10 cellular contexts compared by ENCODE assay signal in the genomic region with DNA sequence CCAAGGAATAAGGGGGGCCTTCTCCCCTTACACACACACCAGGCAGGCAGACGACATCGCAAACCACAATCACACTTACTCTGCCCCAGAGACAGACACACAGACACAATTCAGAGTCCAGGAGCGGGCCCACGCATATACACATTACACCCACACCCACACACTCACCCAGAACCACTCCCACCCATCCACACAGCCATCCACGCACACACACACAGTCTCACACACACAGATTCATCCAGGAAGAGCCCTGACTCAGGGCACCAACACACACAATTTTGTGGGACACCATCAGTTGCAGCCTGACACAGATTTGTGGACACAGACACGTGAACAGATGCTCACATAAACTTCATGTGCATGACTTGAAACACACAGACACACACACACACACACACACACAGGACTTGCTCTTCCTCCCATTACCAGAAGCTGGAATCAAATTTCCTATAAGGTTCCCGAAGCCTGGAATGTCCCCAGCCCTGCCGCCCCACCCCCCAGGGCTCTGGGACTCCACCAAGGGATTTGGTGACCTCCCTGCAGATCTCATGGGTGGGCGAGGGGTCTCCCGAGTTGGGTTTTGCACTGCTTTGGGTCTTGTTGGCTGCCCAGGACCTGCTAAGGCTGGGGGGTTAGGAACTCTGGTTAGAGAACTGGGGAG. TPM values are rescaled to one million over a fixed set of nuclear protein-coding genes. Genes with fewer than 3 reads are reported as not detected.
DNase-seq lines count a peak whose midpoint lies in the region; TF ChIP-seq lines count a peak whose summit lies in the region.
"Had no signal": no experiment of that assay in that cellular context is flagged by ENCODE, and none has a peak within 500 bp of the region (broad histone marks: within the 10 kb centered on the region; RNA-seq: fewer than 3 reads in every experiment).

No MANE protein-coding gene starts in this region.

- peaks cover 24% of the 10 kb centered on the region for H3K4me1 Mint-ChIP-seq in HFFc6 (ENCODE audit: low read depth)

- peak; percentile 43 for DNase-seq in HFFc6
- peak; percentile 52 for DNase-seq in choroid plexus epithelial cell (ENCODE audit: low read depth)
- DNase-seq in renal cortical epithelial cell (ENCODE audit: low read depth): peak; percentile 18
- no peak for DNase-seq in activated CD8-positive, alpha-beta memory T cell treated with anti-CD3 and anti-CD28 coated beads for 24 hours
- no peak for DNase-seq in NCI-H82 (lab: John Stamatoyannopoulos, UW)
- no peak for DNase-seq in effector memory CD4-positive, alpha-beta T cell
- DNase-seq in NCI-H345 treated with DMSO at 0.1 percent for 48 hours (lab: John Stamatoyannopoulos, UW; ENCODE audit: unreplicated experiment): no peak
- DNase-seq: activated CD4-positive, CD25-positive, alpha-beta regulatory T cell; NCI-H524 had no signal

- H3K27me3 Mint-ChIP-seq in HFFc6 (ENCODE audit: insufficient read depth): no peaks in the 10 kb centered on the region; the same call in 1 of the 2 replicates

- H3K4me1 ChIP-seq in iPS-20b (ENCODE audit: insufficient read depth, low read length): peaks cover 7% of the 10 kb centered on the region; the same call in 1 of the 2 replicates
- no peaks in the 10 kb centered on the region for H3K4me1 ChIP-seq in effector memory CD4-positive, alpha-beta T cell (ENCODE audit: control insufficient read depth, insufficient read depth, low read length, poor library complexity, severe bottlenecking)

- no peaks in the 10 kb centered on the region for H3K36me3 ChIP-seq in iPS-20b (ENCODE audit: insufficient read depth, low read depth, low read length)
- no peaks in the 10 kb centered on the region for H3K36me3 ChIP-seq in effector memory CD4-positive, alpha-beta T cell (ENCODE audit: control insufficient read depth, insufficient read depth, low read length)

- H3K9ac ChIP-seq in iPS-20b (ENCODE audit: low read depth, low read length): peak overlapping the region; percentile 62; the same call in 1 of the 2 replicates

- H3K4me3 ChIP-seq in choroid plexus epithelial cell (ENCODE audit: low read depth, low read length) (peak overlapping the region; percentile 60), iPS-20b (ENCODE audit: low read length) (peak overlapping the region; percentile 80)
- H3K4me3 ChIP-seq in effector memory CD4-positive, alpha-beta T cell (ENCODE audit: insufficient read depth, low read depth, low read length, poor library complexity, severe bottlenecking): no peak overlapping the region

- H3K36me3 Mint-ChIP-seq in HFFc6 (ENCODE audit: low read depth): peaks cover 18% of the 10 kb centered on the region

- no peak overlapping the region for H3K27ac ChIP-seq in iPS-20b (ENCODE audit: low read length)
- H3K27ac ChIP-seq in effector memory CD4-positive, alpha-beta T cell (ENCODE audit: insufficient read depth, low read length, poor library complexity, severe bottlenecking): no peak overlapping the region

- no peaks in the 10 kb centered on the region for H3K9me3 ChIP-seq in iPS-20b (ENCODE audit: insufficient read depth, low read depth, low read length)
- H3K9me3 ChIP-seq in effector memory CD4-positive, alpha-beta T cell (ENCODE audit: control insufficient read depth, low read length): no peaks in the 10 kb centered on the region

- peaks cover 32% of the 10 kb centered on the region for H3K27me3 ChIP-seq in iPS-20b (ENCODE audit: insufficient read depth, low read length)
- H3K27me3 ChIP-seq in effector memory CD4-positive, alpha-beta T cell (replicated peaks; ENCODE audit: control insufficient read depth, insufficient read depth, low read length, poor library complexity, severe bottlenecking): no peaks in the 10 kb centered on the region

- TF ChIP-seq CTCF in HFFc6 (IDR thresholded peaks at IDR 0.05) (no peak), choroid plexus epithelial cell (conservative IDR thresholded peaks at IDR 0.05; ENCODE audit: low read depth, low read length) (no peak)

- H3K27ac Mint-ChIP-seq in HFFc6: peak overlapping the region; percentile 76

- H3K4me3 Mint-ChIP-seq in HFFc6: peak overlapping the region; percentile 25

- H3K9me3 Mint-ChIP-seq in HFFc6: no peaks in the 10 kb centered on the region

RNA-seq across cellular contexts. Expression of gene TNS1, which starts 23.5 kb away (rescaled TPM):
- total RNA-seq in HFFc6 (2021; fragmentation: NEBNext Ultra II Directional; extraction: Animal tissue kit (Norgen Biotek cat#: 25700)): 100 to 1,000 TPM; 113 to 139 (median 126) TPM
- total RNA-seq in renal cortical epithelial cell: 36.1 and 206 TPM in 2 replicates

Comparison
In these comparisons a context has a peak if more than half of its experiments do, and no peak if none do; other contexts are left out.
1. DNase-seq: peak in HFFc6 (single experiment), choroid plexus epithelial cell (single experiment) and renal cortical epithelial cell (single experiment); none in activated CD8-positive, alpha-beta memory T cell treated with anti-CD3 and anti-CD28 coated beads for 24 hours (single experiment), NCI-H82 (single experiment), effector memory CD4-positive, alpha-beta T cell (0 of 3) and NCI-H345 treated with DMSO at 0.1 percent for 48 hours (single experiment).